In genomic region chr19:32971715-32972540, GRCh38 we compare ENCODE assay signal across 1 cellular context.
TF ChIP-seq lines count a peak whose summit lies in the region.

Gene CEP89, minus strand, starts transcription at chr19:32971958. Its CDS starts 84 bp downstream, at chr19:32971874.
Gene FAAP24, plus strand, starts transcription at chr19:32972242. Its CDS starts 955 bp downstream, at chr19:32973197.

TF ChIP-seq in IMR-90, 13 proteins besides CTCF, POLR2A, EP300 and RAD21 (continued from another document):
- TF ChIP-seq ELK1 (IDR thresholded peaks at IDR 0.05; ENCODE audit: borderline replicate concordance, low read depth, low read length) (no peak), MXI1 (IDR thresholded peaks at IDR 0.05; ENCODE audit: borderline replicate concordance, low read depth, low read length) (peak; percentile 93)
